8 cellular contexts compared by ENCODE assay signal in genomic region chr1:160101037-160101716, GRCh38. TPM values are rescaled to one million over a fixed set of nuclear protein-coding genes. Genes with fewer than 3 reads are reported as not detected.
A peak's percentile ranks its signal among the peaks of the same experiment; 100 is the strongest.
DNase-seq lines count a peak whose midpoint lies in the region; ATAC-seq and TF ChIP-seq lines count a peak whose summit lies in the region.

No MANE protein-coding gene starts in this region.

- ATAC-seq in HG03520 (IDR thresholded peaks at IDR 0.05; ENCODE audit: unreplicated experiment) (peak; percentile 25), right lobe of liver (peak; percentile 30 to 51 (median 32)), HG02884 (IDR thresholded peaks at IDR 0.05; ENCODE audit: unreplicated experiment) (no peak)

- DNase-seq in NCI-H748 treated with DMSO at 0.1 percent for 48 hours (lab: John Stamatoyannopoulos, UW) = peak; percentile 61
- peak; percentile 68 for DNase-seq in activated CD4-positive, alpha-beta T cell treated with anti-CD3 and anti-CD28 coated beads, Interleukin-2, amount 50 U/mL, for 1 hour
- peak; percentile 67 for DNase-seq in colonic mucosa
- DNase-seq in right lobe of liver = peak; percentile 67 to 81 (median 77)
- DNase-seq in stimulated activated CD4-positive, alpha-beta T cell treated with anti-CD3 and anti-CD28 coated beads, Interleukin-4, amount 100 ng/mL, for 48 hours (ENCODE audit: low read depth in 2 of 2) = peak; percentile 63 to 71

- intact Hi-C loops in colonic mucosa (cut with DNase I) = loop anchor here (5.0 to 10.0 kb wide), 3 partner anchors 94 to 191 kb away; partner anchors contain the start of gene CASQ1
- intact Hi-C loops in right lobe of liver (cut with DNase I) = loop anchor here (10.0 kb wide), 1 partner anchor 274 kb away; no protein-coding TSS in a partner anchor

- H3K9me3 ChIP-seq in DOHH2 (ENCODE audit: control insufficient read depth, insufficient read depth, low read length) (no peaks in the 10 kb centered on the region), colonic mucosa (no peaks in the 10 kb centered on the region), right lobe of liver (no peaks in the 10 kb centered on the region)

- peak overlapping the region; percentile 73 for H3K4me2 ChIP-seq in DOHH2 (ENCODE audit: low read length)

- H3K4me3 ChIP-seq in DOHH2 (ENCODE audit: low read length) = peak overlapping the region; percentile 61
- H3K4me3 ChIP-seq in colonic mucosa = no peak overlapping the region
- H3K4me3 ChIP-seq in right lobe of liver = no peak overlapping the region

- peak overlapping the region in 1 of 2 donors; percentile 56 for H3K9ac ChIP-seq in colonic mucosa (ENCODE audit: low read depth in 2 of 2, low read length in 2 of 2)

- H3K36me3 ChIP-seq in DOHH2 (ENCODE audit: control insufficient read depth, low read length) (no peaks in the 10 kb centered on the region), colonic mucosa (no peaks in the 10 kb centered on the region), right lobe of liver (no peaks in the 10 kb centered on the region)

- H3K9me2 ChIP-seq in DOHH2 (replicated peaks; ENCODE audit: control insufficient read depth, low read length) = no peaks in the 10 kb centered on the region

- peak; percentile 99 for TF ChIP-seq CTCF in DOHH2 (IDR thresholded peaks at IDR 0.05; ENCODE audit: low read depth, low read length, poor library complexity, severe bottlenecking)
- peak; percentile 82 for TF ChIP-seq CTCF in colonic mucosa (IDR thresholded peaks at IDR 0.05)
- TF ChIP-seq CTCF in right lobe of liver (IDR thresholded peaks at IDR 0.05) = peak; percentile 74 to 88 (median 81)

- no peak for TF ChIP-seq POLR2A in right lobe of liver (IDR thresholded peaks at IDR 0.05)

- no peaks in the 10 kb centered on the region for H3K27me3 ChIP-seq in DOHH2 (ENCODE audit: control insufficient read depth, low read length)
- H3K27me3 ChIP-seq in colonic mucosa = no peaks in the 10 kb centered on the region
- no peaks in the 10 kb centered on the region for H3K27me3 ChIP-seq in right lobe of liver

- 0 out of 2 replicates have a peak, but pooled peaks cover 4% of the 10 kb centered on the region for H3F3A ChIP-seq in DOHH2 (ENCODE audit: control insufficient read depth, insufficient read depth)

- no peak overlapping the region for H3K27ac ChIP-seq in DOHH2 (ENCODE audit: low read depth, low read length)
- no peak overlapping the region for H3K27ac ChIP-seq in colonic mucosa
- H3K27ac ChIP-seq in right lobe of liver = peak overlapping the region in 1 of 3 donors; percentile 25

- H3K79me2 ChIP-seq in DOHH2 (ENCODE audit: control insufficient read depth, low read length) = peaks cover 21% of the 10 kb centered on the region

- H3K4me1 ChIP-seq in DOHH2 (ENCODE audit: control insufficient read depth, low read length) (peaks cover 39% of the 10 kb centered on the region), colonic mucosa (peaks cover 13% of the 10 kb centered on the region), right lobe of liver (peaks cover 0 to 36% (median 9%) of the 10 kb centered on the region in 4 donors)

- WGBS in right lobe of liver (ENCODE audit: insufficient coverage, low coverage, low lambda C conversion rate, missing lambda C conversion rate) = 2% methylated on average over 5 of the region's 13 CpGs

- no peaks in the 10 kb centered on the region for H4K20me1 ChIP-seq in DOHH2 (ENCODE audit: control insufficient read depth, insufficient read depth, low read depth, low read length)

RNA-seq across cellular contexts. Expression of gene IGSF8, which starts 2.8 kb away (rescaled TPM):
- total RNA-seq in colonic mucosa (10 to 100 TPM; 53.6 to 60.2 TPM), right lobe of liver (10 to 100 TPM; 27.5 to 45.7 (median 29.4) TPM)

RNA-seq across cellular contexts. Expression of gene ATP1A2, which starts 14.4 kb away (rescaled TPM):
- 1 to 10 TPM; 1.5 to 6.1 TPM for total RNA-seq in colonic mucosa
- total RNA-seq in right lobe of liver = 1 to 10 TPM in 1 of 6 experiments, under 1 TPM in 5; 0.22 to 1.7 (median 0.36) TPM

RNA-seq across cellular contexts. Expression of gene KCNJ9, which starts 19.8 kb away (rescaled TPM):
- total RNA-seq in colonic mucosa (under 1 TPM; 0.11 to 0.30 TPM), right lobe of liver (not detected)

RNA-seq across cellular contexts. Expression of gene KCNJ10, which starts 31.2 kb away (rescaled TPM):
- total RNA-seq in colonic mucosa (under 1 TPM in 1 of 2 donors, not detected in 1; 0.29 TPM), right lobe of liver (1 to 10 TPM in 2 of 6 experiments, under 1 TPM in 3, not detected in 1; 0.23 to 3.1 (median 0.31) TPM)

RNA-seq across cellular contexts. Expression of gene ATP1A4, which starts 50.2 kb away (rescaled TPM):
- total RNA-seq in colonic mucosa (not detected), right lobe of liver (not detected)
